ENCODE assay signal across 8 cellular contexts in the genomic region with DNA sequence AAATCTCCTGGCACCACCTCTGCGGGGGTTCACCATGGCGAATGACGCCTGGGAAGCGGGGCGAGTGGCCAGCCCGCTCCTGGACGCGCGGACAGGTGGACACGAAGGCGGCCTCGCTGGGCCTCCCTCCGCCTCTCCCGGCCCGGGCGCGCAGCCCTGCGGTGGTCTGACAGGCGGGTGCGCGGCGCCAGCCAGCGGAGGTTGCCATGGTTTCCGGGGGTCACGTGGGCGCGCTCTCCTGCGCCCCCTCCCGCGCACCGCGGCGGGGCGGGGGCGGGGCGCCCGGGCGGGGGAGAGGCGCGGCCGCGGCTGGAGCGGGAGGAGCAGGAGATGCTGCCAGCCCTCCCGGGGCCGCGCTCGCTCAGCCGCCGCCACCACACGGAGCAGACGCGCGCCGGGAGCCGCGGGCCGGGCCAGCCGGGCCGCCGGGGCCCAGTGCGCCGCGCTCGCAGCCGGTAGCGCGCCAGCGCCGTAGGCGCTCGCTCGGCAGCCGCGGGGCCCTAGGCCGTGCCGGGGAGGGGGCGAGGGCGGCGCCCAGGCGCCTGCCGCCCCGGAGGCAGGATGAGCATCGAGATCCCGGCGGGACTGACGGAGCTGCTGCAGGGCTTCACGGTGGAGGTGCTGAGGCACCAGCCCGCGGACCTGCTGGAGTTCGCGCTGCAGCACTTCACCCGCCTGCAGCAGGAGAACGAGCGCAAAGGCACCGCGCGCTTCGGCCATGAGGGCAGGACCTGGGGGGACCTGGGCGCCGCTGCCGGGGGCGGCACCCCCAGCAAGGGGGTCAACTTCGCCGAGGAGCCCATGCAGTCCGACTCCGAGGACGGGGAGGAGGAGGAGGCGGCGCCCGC. TPM values are rescaled to one million over a fixed set of nuclear protein-coding genes. Genes with fewer than 3 reads are reported as not detected.
DNase-seq lines count a peak whose midpoint lies in the region; ATAC-seq and TF ChIP-seq lines count a peak whose summit lies in the region.

A gene (plus strand): TSS at position 359 of the 848 bp plus-strand sequence. CDS start 203 bp downstream, at position 562.

- CTCF ChIA-PET in activated naive CD4-positive, alpha-beta T cell treated with anti-CD3 and anti-CD28 coated beads for 36 hours (lab: Charles Lee), result no interaction called here

- H3K9me3 ChIP-seq in neutrophil, result no peaks in the 10 kb centered on the region

- no peak within 1 kb of the TSS for H3K27ac ChIP-seq in neutrophil
- peak within 1 kb of the TSS; percentile 82 for H3K27ac ChIP-seq in substantia nigra (ENCODE audit: low read depth, low read length, poor library complexity, severe bottlenecking)

- no peaks in the 10 kb centered on the region for H3K36me3 ChIP-seq in neutrophil

- intact Hi-C loops in activated naive CD4-positive, alpha-beta T cell treated with anti-CD3 and anti-CD28 coated beads for 36 hours (cut with micrococcal nuclease), result loop anchor here (2.0 to 10.0 kb wide), 5 partner anchors 82 to 850 kb away; a partner anchor contains a TSS

- H3K9me3 Mint-ChIP-seq in activated naive CD4-positive, alpha-beta T cell treated with anti-CD3 and anti-CD28 coated beads for 36 hours, result no peaks in the 10 kb centered on the region

- DNase-seq in DMS153 treated with DMSO at 0.1 percent for 48 hours (lab: John Stamatoyannopoulos, UW; ENCODE audit: unreplicated experiment) (peak; percentile 34), LNCaP clone FGC (ENCODE audit: low read depth) (no peak), SK-N-DZ (ENCODE audit: low spot score) (peak; percentile 89), germinal center (ENCODE audit: low spot score) (peak; percentile 91), substantia nigra (lab: John Stamatoyannopoulos, UW) (peak; percentile 13 to 92 (median 72))
- peak; percentile 66 for DNase-seq in activated naive CD4-positive, alpha-beta T cell treated with anti-CD3 and anti-CD28 coated beads for 36 hours

- H3K4me3 ChIP-seq in LNCaP clone FGC (ENCODE audit: low read depth, low read length) (peak within 1 kb of the TSS; percentile 81), neutrophil (ENCODE audit: low read depth in 1 of 2, low read length in 1 of 2) (peak within 1 kb of the TSS; percentile 15 to 49)

- H3K4me1 Mint-ChIP-seq in activated naive CD4-positive, alpha-beta T cell treated with anti-CD3 and anti-CD28 coated beads for 36 hours (ENCODE audit: low read depth), result peaks cover 9% of the 10 kb centered on the region

- H3K4me3 Mint-ChIP-seq in activated naive CD4-positive, alpha-beta T cell treated with anti-CD3 and anti-CD28 coated beads for 36 hours, result peak within 1 kb of the TSS; percentile 82

- H3K27me3 Mint-ChIP-seq in activated naive CD4-positive, alpha-beta T cell treated with anti-CD3 and anti-CD28 coated beads for 36 hours (ENCODE audit: low read depth), result peaks cover 36% of the 10 kb centered on the region

- TF ChIP-seq CTCF in LNCaP clone FGC (IDR thresholded peaks at IDR 0.05; ENCODE audit: control insufficient read depth, extremely low read depth, insufficient read depth) (peak; percentile 16; the same call in 1 of the 2 replicates), neutrophil (IDR thresholded peaks at IDR 0.05) (no peak)

- peaks cover 45% of the 10 kb centered on the region for H3K27me3 ChIP-seq in neutrophil

- no peak within 1 kb of the TSS for H3K27ac Mint-ChIP-seq in activated naive CD4-positive, alpha-beta T cell treated with anti-CD3 and anti-CD28 coated beads for 36 hours

- H3K4me1 ChIP-seq in neutrophil (ENCODE audit: control insufficient read depth in 1 of 2, insufficient read depth in 1 of 2, low read depth in 1 of 2, low read length in 1 of 2), result peaks cover 7 to 15% of the 10 kb centered on the region in 2 experiments

- peak; percentile 83 for ATAC-seq in GM21825 (IDR thresholded peaks at IDR 0.05; ENCODE audit: unreplicated experiment)

- H3K36me3 Mint-ChIP-seq in activated naive CD4-positive, alpha-beta T cell treated with anti-CD3 and anti-CD28 coated beads for 36 hours (ENCODE audit: low read depth), result peaks cover 2% of the 10 kb centered on the region

RNA-seq across cellular contexts. Expression of the gene that starts here (rescaled TPM):
- polyA plus RNA-seq in SK-N-DZ (2014; cell fraction: cytosol; rRNA removed), result 38.9 and 46.0 TPM in 2 replicates
- 17.1 and 24.7 TPM in 2 replicates for polyA plus RNA-seq in SK-N-DZ (2014; cell fraction: nucleus; rRNA removed)
- 1 to 10 TPM; 1.5 TPM for total RNA-seq in activated naive CD4-positive, alpha-beta T cell treated with anti-CD3 and anti-CD28 coated beads for 36 hours
